19 cellular contexts compared by ENCODE assay signal in genomic region chr16:69821844-69822173, GRCh38. TPM values are rescaled to one million over a fixed set of nuclear protein-coding genes. Genes with fewer than 3 reads are reported as not detected.
A peak's percentile ranks its signal among the peaks of the same experiment; 100 is the strongest.
DNase-seq lines count a peak whose midpoint lies in the region; ATAC-seq, FAIRE-seq and TF ChIP-seq lines count a peak whose summit lies in the region.
"Had no signal": no experiment of that assay in that cellular context is flagged by ENCODE, and none has a peak within 500 bp of the region (broad histone marks: within the 10 kb centered on the region; RNA-seq: fewer than 3 reads in every experiment).

No MANE protein-coding gene starts in this region.

- peak overlapping the region in 2 of 3 experiments; percentile 19 to 57; a peak in 3 of 6 replicates for H3K4me3 ChIP-seq in HepG2 (replicated peaks in 1 of 3; ENCODE audit: insufficient read depth in 1 of 3, low read depth in 2 of 3, low read length in 3 of 3)
- no peak overlapping the region for H3K4me3 ChIP-seq in right lobe of liver
- H3K4me3 ChIP-seq in thoracic aorta, result no peak overlapping the region
- H3K4me3 ChIP-seq: Peyer's patch had no signal

- H3K4me1 ChIP-seq in HepG2 (ENCODE audit: insufficient read depth, low read length) (peaks cover 79% of the 10 kb centered on the region), right lobe of liver (peaks cover 0 to 10% (median 2%) of the 10 kb centered on the region in 4 donors), thoracic aorta (ENCODE audit: control insufficient read depth in 1 of 2, low read depth in 2 of 2) (peaks cover 7 to 21% of the 10 kb centered on the region in 2 donors)

- no peak for DNase-seq in HepG2 (ENCODE audit: low spot score)
- no peak for DNase-seq in right lobe of liver
- no peak for DNase-seq in memory B cell (ENCODE audit: low spot score in 2 of 2)
- no peak for DNase-seq in thoracic aorta (ENCODE audit: low spot score)
- no peak for DNase-seq in DMS 273 (lab: John Stamatoyannopoulos, UW; ENCODE audit: unreplicated experiment)
- no peak for DNase-seq in effector CD4-positive, alpha-beta T cell
- DNase-seq: KBM-7; NCI-H1105 treated with DMSO at 0.1 percent for 48 hours; NCI-H1694 treated with DMSO at 0.1 percent for 48 hours; NCI-H2107; NCI-H510A; NCI-H748 treated with DMSO at 0.1 percent for 48 hours; NK-92 treated with Interleukin-12 subunit alpha and Interleukin-12 subunit beta, amount 100 ng/mL, for 24 hours had no signal

- WGBS in HepG2 (ENCODE audit: low lambda C conversion rate), result 48% methylated on average over 6 of the region's 6 CpGs
- 100% methylated on average over 6 of the region's 6 CpGs for WGBS in right lobe of liver (ENCODE audit: insufficient coverage, low coverage, low lambda C conversion rate, missing lambda C conversion rate)

- H3K27ac ChIP-seq in HepG2 (ENCODE audit: extremely low read length, insufficient read depth, low read length) (peak overlapping the region; percentile 82), right lobe of liver (no peak overlapping the region), thoracic aorta (peak overlapping the region; percentile 70 to 82)

- H3K9ac ChIP-seq in HepG2 (ENCODE audit: insufficient read depth, low read depth, low read length), result peak overlapping the region; percentile 60

- H3K36me3 ChIP-seq in HepG2 (replicated peaks in 1 of 2; ENCODE audit: control insufficient read depth in 1 of 2, insufficient read depth in 2 of 2, low read length in 2 of 2) (0 out of 5 replicates have a peak, but pooled peaks cover 2 to 3% of the 10 kb centered on the region in 2 experiments), right lobe of liver (peaks cover 0 to 1% (median 0%) of the 10 kb centered on the region in 4 donors), thoracic aorta (no peaks in the 10 kb centered on the region)

- no TSS peak for BruUV-seq in HepG2 (replicated peaks; lab: Mats Ljungman, UMichigan)

- intact Hi-C loops in HepG2 (cut with micrococcal nuclease; ENCODE audit: unreplicated experiment), result loop anchor here (1.0 to 5.0 kb wide), 2 partner anchors 8 to 35 kb away; no protein-coding TSS in a partner anchor
- intact Hi-C loops in right lobe of liver (cut with DNase I), result no loop called here

- TF ChIP-seq CTCF in HepG2 (CRISPR knock-in tag; IDR thresholded peaks at IDR 0.05), result no peak
- TF ChIP-seq CTCF in right lobe of liver (IDR thresholded peaks at IDR 0.05), result no peak
- TF ChIP-seq CTCF in thoracic aorta (IDR thresholded peaks at IDR 0.05), result no peak

- H3K36me3 Mint-ChIP-seq in memory B cell, result peaks cover 21% of the 10 kb centered on the region

- H3K4me1 Mint-ChIP-seq in memory B cell, result peaks cover 17% of the 10 kb centered on the region

- no peaks in the 10 kb centered on the region for H3K27me3 ChIP-seq in HepG2 (ENCODE audit: control insufficient read depth in 1 of 2, insufficient read depth in 2 of 2, low read length in 2 of 2)
- H3K27me3 ChIP-seq in right lobe of liver, result no peaks in the 10 kb centered on the region
- H3K27me3 ChIP-seq in thoracic aorta (replicated peaks; ENCODE audit: insufficient read depth), result no peaks in the 10 kb centered on the region
- H3K27me3 ChIP-seq: Peyer's patch had no signal

- H3K4me2 ChIP-seq in HepG2 (ENCODE audit: low read depth, low read length), result peak overlapping the region; percentile 82

- H3K9me3 Mint-ChIP-seq in memory B cell, result peaks cover 3% of the 10 kb centered on the region

- POLR2A ChIA-PET in HepG2 (lab: Yijun Ruan, JAX), result interaction anchor here (0.6 to 3.7 kb wide), 7 partner anchors 10 to 67 kb away, joined by 3 to 23 read pairs (median 6); partner anchors contain the start of gene NOB1

- no peak overlapping the region for H3K4me3 Mint-ChIP-seq in memory B cell

- peak overlapping the region; percentile 45 for H3K27ac Mint-ChIP-seq in memory B cell

- ATAC-seq in HepG2 (peak; percentile 7), right lobe of liver (no peak), memory B cell (ENCODE audit: low read depth) (no peak), thoracic aorta (ENCODE audit: insufficient number of reproducible peaks, low FRiP score, low read depth) (no peak), HG02678 (IDR thresholded peaks at IDR 0.05; ENCODE audit: unreplicated experiment) (no peak), GM21526 (IDR thresholded peaks at IDR 0.05; ENCODE audit: low FRiP score, unreplicated experiment) (no peak)

- H2AFZ ChIP-seq in HepG2 (ENCODE audit: low read length), result no peak overlapping the region

- no peaks in the 10 kb centered on the region for H3K9me3 ChIP-seq in HepG2 (ENCODE audit: low read length)
- H3K9me3 ChIP-seq in right lobe of liver, result no peaks in the 10 kb centered on the region
- peaks cover 3% of the 10 kb centered on the region for H3K9me3 ChIP-seq in thoracic aorta
- H3K9me3 ChIP-seq: Peyer's patch had no signal

- in situ Hi-C loops in HepG2 (cut with HindIII; ENCODE audit: extremely low pct_ligation_motif_present, low pct_unique_long_range_greater_than_20kb), result no loop called here

- TF ChIP-seq EP300 in HepG2 (IDR thresholded peaks at IDR 0.05; ENCODE audit: low read depth in 2 of 2, low read length in 2 of 2), result no peak
- no peak for TF ChIP-seq EP300 in HepG2 (CRISPR knock-in tag; IDR thresholded peaks at IDR 0.05; ENCODE audit: borderline replicate concordance)

- no peaks in the 10 kb centered on the region for H4K20me1 ChIP-seq in HepG2 (ENCODE audit: insufficient read depth, low read length)

- no peak; a peak in 1 of 4 replicates for TF ChIP-seq POLR2A in HepG2 (IDR thresholded peaks at IDR 0.05; ENCODE audit: insufficient read depth in 1 of 2, low read depth in 2 of 2, low read length in 2 of 2)
- TF ChIP-seq POLR2A in right lobe of liver (IDR thresholded peaks at IDR 0.05), result no peak

- no peak for TF ChIP-seq RAD21 in HepG2 (CRISPR knock-in tag; IDR thresholded peaks at IDR 0.05)

- H3K27me3 Mint-ChIP-seq in memory B cell, result no peaks in the 10 kb centered on the region
- H3K27me3 Mint-ChIP-seq: B cell had no signal

- H3K79me2 ChIP-seq in HepG2 (ENCODE audit: insufficient read depth, low read length), result no peaks in the 10 kb centered on the region

- CTCF ChIA-PET in HepG2 (lab: Yijun Ruan, JAX; ENCODE audit: low intra/inter-chr PET ratio, low total read pairs), result no interaction called here

- no peak for FAIRE-seq in HepG2 (lab: Jason Lieb, UNC)
- FAIRE-seq: GM12891, H1 had no signal

TF ChIP-seq in HepG2, 621 proteins besides CTCF, POLR2A, EP300 and RAD21 (continues in another document):
- TF ChIP-seq ZNF782 (CRISPR knock-in tag; IDR thresholded peaks at IDR 0.05; ENCODE audit: borderline replicate concordance) (no peak), ZNF337 (CRISPR knock-in tag; IDR thresholded peaks at IDR 0.05; ENCODE audit: borderline replicate concordance, low read depth) (0 out of 2 replicates have a peak, but pooled peaks have one; percentile 71), GPBP1L1 (CRISPR knock-in tag; IDR thresholded peaks at IDR 0.05) (no peak), ZNF354B (CRISPR knock-in tag; IDR thresholded peaks at IDR 0.05) (no peak)
- TF ChIP-seq, protein P1, sequence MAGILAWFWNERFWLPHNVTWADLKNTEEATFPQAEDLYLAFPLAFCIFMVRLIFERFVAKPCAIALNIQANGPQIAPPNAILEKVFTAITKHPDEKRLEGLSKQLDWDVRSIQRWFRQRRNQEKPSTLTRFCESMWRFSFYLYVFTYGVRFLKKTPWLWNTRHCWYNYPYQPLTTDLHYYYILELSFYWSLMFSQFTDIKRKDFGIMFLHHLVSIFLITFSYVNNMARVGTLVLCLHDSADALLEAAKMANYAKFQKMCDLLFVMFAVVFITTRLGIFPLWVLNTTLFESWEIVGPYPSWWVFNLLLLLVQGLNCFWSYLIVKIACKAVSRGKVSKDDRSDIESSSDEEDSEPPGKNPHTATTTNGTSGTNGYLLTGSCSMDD (CRISPR knock-in tag; IDR thresholded peaks at IDR 0.05), result no peak

RNA-seq across cellular contexts. Expression of gene WWP2, which starts 59.7 kb away (rescaled TPM):
- total RNA-seq in HepG2 (2016; rRNA removed; fragmentation: Illumina TruSeq; extraction: Trizol) (28.2 and 31.9 TPM in 2 replicates), right lobe of liver (10 to 100 TPM; 18.1 to 24.6 (median 22.4) TPM), thoracic aorta (100 to 1,000 TPM; 144 to 146 TPM)
- 18.6 and 20.3 TPM in 2 replicates for total RNA-seq in HepG2 (2016; cell fraction: cytosol; rRNA removed; fragmentation: Illumina TruSeq; extraction: Trizol; ENCODE audit: low read depth)
- total RNA-seq in HepG2 (2016; cell fraction: insoluble cytoplasmic fraction; rRNA removed; fragmentation: Illumina TruSeq; extraction: Trizol), result 25.4 and 28.2 TPM in 2 replicates
- total RNA-seq in HepG2 (2016; cell fraction: membrane; rRNA removed; fragmentation: Illumina TruSeq; extraction: Trizol), result 17.7 and 18.1 TPM in 2 replicates
- 36.0 and 41.1 TPM in 2 replicates for total RNA-seq in HepG2 (2016; cell fraction: nucleus; rRNA removed; fragmentation: Illumina TruSeq; extraction: Trizol)
- polyA plus RNA-seq in HepG2 (2011; rRNA removed), result 11.4 and 13.6 TPM in 2 replicates
- 7.5 and 8.1 TPM in 2 replicates for polyA plus RNA-seq in HepG2 (2011; cell fraction: cytosol; rRNA removed)
- 45.3 and 46.4 TPM in 2 replicates for polyA plus RNA-seq in HepG2 (2011; cell fraction: nucleus; rRNA removed)
- polyA plus RNA-seq in HepG2 (2012), result 25.4 and 26.4 TPM in 2 replicates
- 3.6 and 3.7 TPM in 2 replicates for polyA plus RNA-seq in HepG2 (2016; cell fraction: cytosol; fragmentation: Illumina TruSeq; extraction: Trizol; ENCODE audit: low read depth)
- polyA plus RNA-seq in HepG2 (2016; cell fraction: insoluble cytoplasmic fraction; fragmentation: Illumina TruSeq; extraction: Trizol; ENCODE audit: low read depth), result 23.4 and 32.9 TPM in 2 replicates
- polyA plus RNA-seq in HepG2 (2016; cell fraction: membrane; fragmentation: Illumina TruSeq; extraction: Trizol; ENCODE audit: low read depth), result 9.8 and 10.7 TPM in 2 replicates
- polyA plus RNA-seq in HepG2 (2016; cell fraction: nucleus; fragmentation: Illumina TruSeq; extraction: Trizol; ENCODE audit: insufficient read depth, low read depth), result 61.5 and 63.2 TPM in 2 replicates
- 17.8 and 29.5 TPM in 2 replicates for polyA minus RNA-seq in HepG2 (2011; rRNA and poly(A)+ RNA removed; ENCODE audit: low replicate concordance)
- 12.8 and 16.9 TPM in 2 replicates for polyA minus RNA-seq in HepG2 (2011; cell fraction: cytosol; rRNA and poly(A)+ RNA removed)
- polyA minus RNA-seq in HepG2 (2011; cell fraction: nucleus; rRNA and poly(A)+ RNA removed), result 37.2 and 39.9 TPM in 2 replicates

Comparison
In these comparisons a context has a peak if more than half of its experiments do, and no peak if none do; other contexts are left out.
1. H3K27ac ChIP-seq: peak in HepG2 (single experiment) and thoracic aorta (2 of 2); none in right lobe of liver (0 of 3).
2. H3K4me3 ChIP-seq: peak in HepG2 (2 of 3); none in right lobe of liver (0 of 3) and thoracic aorta (single experiment).